In genomic region chr16:2252806-2253148, GRCh38 we compare ENCODE assay signal across 8 cellular contexts. TPM values are rescaled to one million over a fixed set of nuclear protein-coding genes. Genes with fewer than 3 reads are reported as not detected.
DNase-seq lines count a peak whose midpoint lies in the region; ATAC-seq and TF ChIP-seq lines count a peak whose summit lies in the region.
"Had no signal": no experiment of that assay in that cellular context is flagged by ENCODE, and none has a peak within 500 bp of the region (broad histone marks: within the 10 kb centered on the region; RNA-seq: fewer than 3 reads in every experiment).

No MANE protein-coding gene starts in this region.

- no peak for ATAC-seq in activated CD8-positive, alpha-beta T cell treated with anti-CD3 and anti-CD28 coated beads for 36 hours
- ATAC-seq in naive thymus-derived CD4-positive, alpha-beta T cell: no peak
- no peak for ATAC-seq in GM21360 (IDR thresholded peaks at IDR 0.05; ENCODE audit: unreplicated experiment)

- no peaks in the 10 kb centered on the region for H3K27me3 Mint-ChIP-seq in CD8-positive, alpha-beta memory T cell
- H3K27me3 Mint-ChIP-seq in activated CD8-positive, alpha-beta T cell treated with anti-CD3 and anti-CD28 coated beads for 36 hours: no peaks in the 10 kb centered on the region
- no peaks in the 10 kb centered on the region for H3K27me3 Mint-ChIP-seq in naive thymus-derived CD4-positive, alpha-beta T cell

- H3K27ac ChIP-seq in CD8-positive, alpha-beta memory T cell (ENCODE audit: low read depth, low read length): no peak overlapping the region
- peak overlapping the region; percentile 28; the same call in 1 of the 2 replicates for H3K27ac ChIP-seq in HEK293 (ENCODE audit: extremely low read depth, low read depth, low read length)
- H3K27ac ChIP-seq in naive thymus-derived CD4-positive, alpha-beta T cell (ENCODE audit: low read depth, low read length): no peak overlapping the region

- no peak overlapping the region for H3K4me3 ChIP-seq in CD8-positive, alpha-beta memory T cell (ENCODE audit: low read length)
- no peak overlapping the region for H3K4me3 ChIP-seq in HEK293 (ENCODE audit: low read depth, low read length)
- no peak overlapping the region for H3K4me3 ChIP-seq in naive thymus-derived CD4-positive, alpha-beta T cell (ENCODE audit: low read length)

- peaks cover 4 to 49% (median 5%) of the 10 kb centered on the region in 3 donors for H3K36me3 Mint-ChIP-seq in CD8-positive, alpha-beta memory T cell
- peaks cover 46% of the 10 kb centered on the region for H3K36me3 Mint-ChIP-seq in activated CD8-positive, alpha-beta T cell treated with anti-CD3 and anti-CD28 coated beads for 36 hours (ENCODE audit: low read depth)
- peaks cover 7 to 25% (median 13%) of the 10 kb centered on the region in 5 donors for H3K36me3 Mint-ChIP-seq in naive thymus-derived CD4-positive, alpha-beta T cell

- POLR2A ChIA-PET in CD8-positive, alpha-beta memory T cell (lab: Charles Lee): interaction anchor here (1.8 kb wide), 1 partner anchor 16 kb away, joined by 8 read pairs; no protein-coding TSS in a partner anchor
- POLR2A ChIA-PET in HEK293 (lab: Yijun Ruan, JAX): interaction anchor here (1.9 to 3.7 kb wide), 4 partner anchors 14 to 58 kb away, joined by 10 to 48 read pairs (median 14); partner anchors contain the start of gene DNASE1L2
- POLR2A ChIA-PET in activated CD8-positive, alpha-beta T cell treated with anti-CD3 and anti-CD28 coated beads for 36 hours (lab: Charles Lee): interaction anchor here (0.6 to 3.8 kb wide), 13 partner anchors 9 to 272 kb away, joined by 3 to 59 read pairs (median 7); partner anchors contain the start of genes DNASE1L2, PGP and TRAF7
- POLR2A ChIA-PET in naive thymus-derived CD4-positive, alpha-beta T cell (lab: Charles Lee): interaction anchor here (1.1 to 2.0 kb wide), 5 partner anchors 10 to 248 kb away, joined by 3 to 9 read pairs (median 5); partner anchors contain the start of genes PGP and TRAF7

- DNase-seq in CD8-positive, alpha-beta memory T cell: no peak
- DNase-seq in activated CD8-positive, alpha-beta T cell treated with anti-CD3 and anti-CD28 coated beads for 36 hours: no peak
- DNase-seq in naive thymus-derived CD4-positive, alpha-beta T cell: no peak
- no peak for DNase-seq in glomerular visceral epithelial cell (ENCODE audit: extremely low spot score)
- no peak for DNase-seq in stimulated activated CD8-positive, alpha-beta memory T cell treated with anti-CD3 and anti-CD28 coated beads, Interleukin-4, amount 100 ng/mL, for 48 hours
- DNase-seq: NCI-H2081 had no signal

- peaks cover 29% of the 10 kb centered on the region for H3K36me3 ChIP-seq in CD8-positive, alpha-beta memory T cell (ENCODE audit: insufficient read depth, low read length)
- peaks cover 44 to 64% of the 10 kb centered on the region in 2 experiments for H3K36me3 ChIP-seq in HEK293 (ENCODE audit: control insufficient read depth in 2 of 2, insufficient read depth in 1 of 2, low read length in 2 of 2)
- H3K36me3 ChIP-seq in naive thymus-derived CD4-positive, alpha-beta T cell (ENCODE audit: control insufficient read depth in 2 of 3, insufficient read depth in 3 of 3, low read length in 3 of 3): peaks cover 9 to 44% (median 14%) of the 10 kb centered on the region in 3 experiments

- no peaks in the 10 kb centered on the region for H3K9me3 Mint-ChIP-seq in CD8-positive, alpha-beta memory T cell
- H3K9me3 Mint-ChIP-seq in activated CD8-positive, alpha-beta T cell treated with anti-CD3 and anti-CD28 coated beads for 36 hours: no peaks in the 10 kb centered on the region
- no peaks in the 10 kb centered on the region for H3K9me3 Mint-ChIP-seq in naive thymus-derived CD4-positive, alpha-beta T cell

- H3K27me3 ChIP-seq in CD8-positive, alpha-beta memory T cell (ENCODE audit: insufficient read depth, low read length, poor library complexity, severe bottlenecking): no peaks in the 10 kb centered on the region
- H3K27me3 ChIP-seq in naive thymus-derived CD4-positive, alpha-beta T cell (ENCODE audit: control insufficient read depth in 2 of 2, insufficient read depth in 2 of 2, low read length in 2 of 2): no peaks in the 10 kb centered on the region

- no peaks in the 10 kb centered on the region for H3K9me3 ChIP-seq in CD8-positive, alpha-beta memory T cell (ENCODE audit: low read length)
- no peaks in the 10 kb centered on the region for H3K9me3 ChIP-seq in HEK293 (ENCODE audit: control insufficient read depth, insufficient read depth, low read depth, low read length)
- no peaks in the 10 kb centered on the region for H3K9me3 ChIP-seq in naive thymus-derived CD4-positive, alpha-beta T cell (ENCODE audit: control insufficient read depth in 2 of 3, low read length in 3 of 3)

- peaks cover 8% of the 10 kb centered on the region for H3K4me1 ChIP-seq in CD8-positive, alpha-beta memory T cell (ENCODE audit: insufficient read depth, low read length)
- H3K4me1 ChIP-seq in HEK293 (ENCODE audit: control insufficient read depth, insufficient read depth, low read length): peaks cover 7% of the 10 kb centered on the region
- H3K4me1 ChIP-seq in naive thymus-derived CD4-positive, alpha-beta T cell (ENCODE audit: control insufficient read depth in 2 of 2, insufficient read depth in 2 of 2, low read length in 2 of 2): peaks cover 7% of the 10 kb centered on the region in 2 donors

- peaks cover 3 to 12% (median 8%) of the 10 kb centered on the region in 3 donors for H3K4me1 Mint-ChIP-seq in CD8-positive, alpha-beta memory T cell
- H3K4me1 Mint-ChIP-seq in activated CD8-positive, alpha-beta T cell treated with anti-CD3 and anti-CD28 coated beads for 36 hours (ENCODE audit: low read depth): peaks cover 14% of the 10 kb centered on the region
- H3K4me1 Mint-ChIP-seq in naive thymus-derived CD4-positive, alpha-beta T cell: peaks cover 0 to 15% (median 7%) of the 10 kb centered on the region in 7 donors

- intact Hi-C loops in activated CD8-positive, alpha-beta T cell treated with anti-CD3 and anti-CD28 coated beads for 36 hours (cut with micrococcal nuclease): no loop called here
- intact Hi-C loops in naive thymus-derived CD4-positive, alpha-beta T cell (cut with micrococcal nuclease): loop anchor here in 1 of 2 donors (5.0 kb wide), 1 partner anchor 95 kb away; the partner anchor contains the start of gene TRAF7

- peak overlapping the region in 6 of 8 donors; percentile 23 to 94 (median 78) for H3K27ac Mint-ChIP-seq in CD8-positive, alpha-beta memory T cell
- H3K27ac Mint-ChIP-seq in activated CD8-positive, alpha-beta T cell treated with anti-CD3 and anti-CD28 coated beads for 36 hours: peak overlapping the region; percentile 49
- H3K27ac Mint-ChIP-seq in naive thymus-derived CD4-positive, alpha-beta T cell: peak overlapping the region; percentile 31 to 89 (median 70)

- H3K4me3 Mint-ChIP-seq in CD8-positive, alpha-beta memory T cell: peak overlapping the region in 5 of 7 donors; percentile 36 to 87 (median 57)
- H3K4me3 Mint-ChIP-seq in activated CD8-positive, alpha-beta T cell treated with anti-CD3 and anti-CD28 coated beads for 36 hours: peak overlapping the region; percentile 7
- H3K4me3 Mint-ChIP-seq in naive thymus-derived CD4-positive, alpha-beta T cell: peak overlapping the region in 5 of 10 donors; percentile 10 to 80 (median 32)

- CTCF ChIA-PET in CD8-positive, alpha-beta memory T cell (lab: Charles Lee): interaction anchor here (1.0 to 4.2 kb wide), 6 partner anchors 25 to 222 kb away, joined by 3 to 30 read pairs (median 4); partner anchors contain the start of gene TBC1D24
- CTCF ChIA-PET in HEK293 (lab: Yijun Ruan, JAX): interaction anchor here (0.6 to 1.9 kb wide), 5 partner anchors 10 to 249 kb away, joined by 3 to 14 read pairs (median 3); no protein-coding TSS in a partner anchor
- CTCF ChIA-PET in activated CD8-positive, alpha-beta T cell treated with anti-CD3 and anti-CD28 coated beads for 36 hours (lab: Charles Lee): interaction anchor here (1.1 to 3.1 kb wide), 4 partner anchors 10 to 248 kb away, joined by 3 to 24 read pairs (median 10); partner anchors contain the start of gene CASKIN1
- CTCF ChIA-PET in naive thymus-derived CD4-positive, alpha-beta T cell (lab: Charles Lee): interaction anchor here (0.6 to 2.5 kb wide), 3 partner anchors 43 to 166 kb away, joined by 3 to 32 read pairs (median 3); partner anchors contain the start of gene CASKIN1

- no peak for TF ChIP-seq CTCF in HEK293 (tag by site-specific recombination; IDR thresholded peaks at IDR 0.05)
- TF ChIP-seq CTCF in activated CD8-positive, alpha-beta T cell treated with anti-CD3 and anti-CD28 coated beads for 36 hours (IDR thresholded peaks at IDR 0.05): no peak

TF ChIP-seq in HEK293, 187 proteins besides CTCF, POLR2A, EP300 and RAD21 (continues in another document):
- TF ChIP-seq ZNF132 (tag by site-specific recombination; IDR thresholded peaks at IDR 0.05; ENCODE audit: borderline replicate concordance): no peak

RNA-seq across cellular contexts. Expression of gene ECI1, which starts 1.4 kb away (rescaled TPM):
- 10 to 100 TPM; 30.3 to 33.1 TPM for total RNA-seq in CD8-positive, alpha-beta memory T cell
- polyA plus RNA-seq in CD8-positive, alpha-beta memory T cell: 45.9 TPM
- 10 to 100 TPM; 37.4 to 40.5 TPM for total RNA-seq in activated CD8-positive, alpha-beta T cell treated with anti-CD3 and anti-CD28 coated beads for 36 hours
- 10 to 100 TPM; 19.9 to 29.3 (median 26.8) TPM for total RNA-seq in naive thymus-derived CD4-positive, alpha-beta T cell
- polyA plus RNA-seq in naive thymus-derived CD4-positive, alpha-beta T cell: 10 to 100 TPM; 39.9 to 44.2 TPM

RNA-seq across cellular contexts. Expression of gene RNPS1, which starts 15.1 kb away (rescaled TPM):
- total RNA-seq in CD8-positive, alpha-beta memory T cell: 100 to 1,000 TPM; 367 to 382 TPM
- 312 TPM for polyA plus RNA-seq in CD8-positive, alpha-beta memory T cell
- 100 to 1,000 TPM; 334 to 358 TPM for total RNA-seq in activated CD8-positive, alpha-beta T cell treated with anti-CD3 and anti-CD28 coated beads for 36 hours
- total RNA-seq in naive thymus-derived CD4-positive, alpha-beta T cell: 100 to 1,000 TPM; 136 to 250 (median 220) TPM
- 100 to 1,000 TPM; 199 to 293 TPM for polyA plus RNA-seq in naive thymus-derived CD4-positive, alpha-beta T cell

RNA-seq across cellular contexts. Expression of gene DNASE1L2, which starts 16.5 kb away (rescaled TPM):
- 1 to 10 TPM; 1.4 to 1.5 TPM for total RNA-seq in CD8-positive, alpha-beta memory T cell
- not detected for polyA plus RNA-seq in CD8-positive, alpha-beta memory T cell
- under 1 TPM; 0.32 to 0.51 TPM for total RNA-seq in activated CD8-positive, alpha-beta T cell treated with anti-CD3 and anti-CD28 coated beads for 36 hours
- total RNA-seq in naive thymus-derived CD4-positive, alpha-beta T cell: 1 to 10 TPM in 3 of 5 experiments, under 1 TPM in 2; 0.34 to 3.8 (median 2.2) TPM
- polyA plus RNA-seq in naive thymus-derived CD4-positive, alpha-beta T cell: not detected

RNA-seq across cellular contexts. Expression of gene E4F1, which starts 29.4 kb away (rescaled TPM):
- total RNA-seq in CD8-positive, alpha-beta memory T cell: 10 to 100 TPM; 28.9 to 29.8 TPM
- 16.5 TPM for polyA plus RNA-seq in CD8-positive, alpha-beta memory T cell
- total RNA-seq in activated CD8-positive, alpha-beta T cell treated with anti-CD3 and anti-CD28 coated beads for 36 hours: 10 to 100 TPM; 19.4 to 21.1 TPM
- total RNA-seq in naive thymus-derived CD4-positive, alpha-beta T cell: 10 to 100 TPM; 31.3 to 45.6 (median 36.8) TPM
- polyA plus RNA-seq in naive thymus-derived CD4-positive, alpha-beta T cell: 10 to 100 TPM; 12.6 to 25.6 TPM

RNA-seq across cellular contexts. Expression of gene PGP, which starts 38.1 kb away (rescaled TPM):
- total RNA-seq in CD8-positive, alpha-beta memory T cell: 10 to 100 TPM; 27.3 to 30.9 TPM
- 14.7 TPM for polyA plus RNA-seq in CD8-positive, alpha-beta memory T cell
- total RNA-seq in activated CD8-positive, alpha-beta T cell treated with anti-CD3 and anti-CD28 coated beads for 36 hours: 10 to 100 TPM; 19.8 to 20.1 TPM
- 10 to 100 TPM in 3 of 5 experiments, 1 to 10 TPM in 2; 7.7 to 26.5 (median 20.4) TPM for total RNA-seq in naive thymus-derived CD4-positive, alpha-beta T cell
- polyA plus RNA-seq in naive thymus-derived CD4-positive, alpha-beta T cell: 10 to 100 TPM in 1 of 2 donors, 1 to 10 TPM in 1; 6.0 to 12.9 TPM
